ENCODE assay signal across 17 cellular contexts in the genomic region with DNA sequence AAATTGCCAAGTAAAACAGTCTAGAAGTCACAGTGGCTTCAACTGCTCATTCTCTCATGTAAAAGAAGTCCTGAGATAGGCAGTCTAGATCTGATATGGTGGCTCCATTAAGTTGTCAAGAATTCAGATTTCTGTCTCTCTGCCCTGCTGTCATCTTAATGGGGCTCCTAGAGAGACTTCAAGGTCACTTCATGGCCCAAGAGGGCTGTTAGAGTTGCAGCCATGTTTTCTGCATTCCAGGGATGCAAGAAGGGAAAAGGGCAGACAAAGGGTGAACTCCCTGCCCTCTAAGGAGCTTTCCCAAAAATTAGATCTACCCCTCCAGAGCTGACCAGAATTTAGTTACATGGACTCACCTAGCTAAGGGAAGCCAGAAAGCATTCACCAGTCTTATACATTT. TPM values are rescaled to one million over a fixed set of nuclear protein-coding genes. Genes with fewer than 3 reads are reported as not detected.
DNase-seq lines count a peak whose midpoint lies in the region; ATAC-seq and TF ChIP-seq lines count a peak whose summit lies in the region.
"Had no signal": no experiment of that assay in that cellular context is flagged by ENCODE, and none has a peak within 500 bp of the region (broad histone marks: within the 10 kb centered on the region; RNA-seq: fewer than 3 reads in every experiment).

No MANE protein-coding gene starts in this region.

- ATAC-seq in GM18502 (IDR thresholded peaks at IDR 0.05; ENCODE audit: poor library complexity, unreplicated experiment) (no peak), HG03457 (IDR thresholded peaks at IDR 0.05; ENCODE audit: unreplicated experiment) (no peak)
- ATAC-seq: effector memory CD8-positive, alpha-beta T cell; stimulated activated naive CD8-positive, alpha-beta T cell treated with anti-CD3 and anti-CD28 coated beads, Interleukin-15, Interleukin-2, amounts not matched to agents 100 U/mL and 50 U/mL, for 24 hours; T-cell had no signal

- H3K36me3 ChIP-seq in MM.1S (replicated peaks; ENCODE audit: insufficient read depth, low read length) (peaks cover 7% of the 10 kb centered on the region; the same call in 1 of the 2 replicates), adrenal gland (replicated peaks in 1 of 2) (peaks cover 0 to 8% of the 10 kb centered on the region in 2 donors)

- no peak overlapping the region for H3K4me2 ChIP-seq in MM.1S (ENCODE audit: low read depth, low read length)

- H3K27ac Mint-ChIP-seq in immature natural killer cell, result peak overlapping the region in 5 of 6 donors; percentile 1 to 76 (median 56)
- H3K27ac Mint-ChIP-seq: activated CD4-positive, alpha-beta memory T cell treated with anti-CD3 and anti-CD28 coated beads, Interleukin-2, amount 10 ng/mL, durations not matched to agents 7 days and 5 days; activated naive CD4-positive, alpha-beta T cell treated with anti-CD3 and anti-CD28 coated beads, Interleukin-2, amount 50 U/mL, for 24 hours; T-cell had no signal

- H3K4me3 ChIP-seq in MM.1S (ENCODE audit: low read length), result no peak overlapping the region
- H3K4me3 ChIP-seq in adrenal gland, result no peak overlapping the region

- H3K27ac ChIP-seq in MM.1S (ENCODE audit: low read length) (peak overlapping the region; percentile 98), adrenal gland (peak overlapping the region in 3 of 5 donors; percentile 49 to 79 (median 71)), substantia nigra (ENCODE audit: low read depth, low read length, poor library complexity, severe bottlenecking) (peak overlapping the region; percentile 75)
- H3K27ac ChIP-seq: WERI-Rb-1 had no signal

- DNase-seq in MM.1S (no peak), adrenal gland (no peak), immature natural killer cell (no peak), substantia nigra (lab: John Stamatoyannopoulos, UW) (no peak), NCI-H2029 treated with DMSO at 0.1 percent for 48 hours (lab: John Stamatoyannopoulos, UW) (no peak)
- DNase-seq: activated CD4-positive, alpha-beta memory T cell treated with anti-CD3 and anti-CD28 coated beads, Interleukin-2, amount 10 ng/mL, durations not matched to agents 7 days and 5 days; activated T-cell treated with anti-CD3 and anti-CD28 coated beads, Interleukin-2, amount 50 U/mL, for 48 hours; effector memory CD8-positive, alpha-beta T cell; NCI-H1436; NCI-H226; NK-92 treated with Interleukin-12 subunit alpha and Interleukin-12 subunit beta, amount 100 ng/mL, for 24 hours; stimulated activated naive CD8-positive, alpha-beta T cell treated with anti-CD3 and anti-CD28 coated beads, Interleukin-15, Interleukin-2, amounts not matched to agents 100 U/mL and 50 U/mL, for 24 hours; T-cell; WERI-Rb-1 had no signal

- peaks cover 64 to 94% of the 10 kb centered on the region in 2 donors for H3K4me1 Mint-ChIP-seq in immature natural killer cell

- H3K4me3 Mint-ChIP-seq in immature natural killer cell, result no peak overlapping the region
- H3K4me3 Mint-ChIP-seq: activated CD4-positive, alpha-beta memory T cell treated with anti-CD3 and anti-CD28 coated beads, Interleukin-2, amount 10 ng/mL, durations not matched to agents 7 days and 5 days; activated naive CD4-positive, alpha-beta T cell treated with anti-CD3 and anti-CD28 coated beads, Interleukin-2, amount 50 U/mL, for 24 hours; effector memory CD8-positive, alpha-beta T cell; T-cell had no signal

- intact Hi-C loops in adrenal gland (cut with DNase I), result no loop called here

- H3K27me3 Mint-ChIP-seq in immature natural killer cell (ENCODE audit: low read depth in 3 of 3), result peaks cover 0 to 2% (median 1%) of the 10 kb centered on the region in 3 donors
- H3K27me3 Mint-ChIP-seq: activated CD4-positive, alpha-beta memory T cell treated with anti-CD3 and anti-CD28 coated beads, Interleukin-2, amount 10 ng/mL, durations not matched to agents 7 days and 5 days; activated naive CD4-positive, alpha-beta T cell treated with anti-CD3 and anti-CD28 coated beads, Interleukin-2, amount 50 U/mL, for 24 hours; effector memory CD8-positive, alpha-beta T cell; T-cell had no signal

- peaks cover 66% of the 10 kb centered on the region for H3K79me2 ChIP-seq in MM.1S (ENCODE audit: low read length)

- H3K9me3 ChIP-seq in MM.1S (replicated peaks; ENCODE audit: insufficient read depth, low read length), result no peaks in the 10 kb centered on the region
- no peaks in the 10 kb centered on the region for H3K9me3 ChIP-seq in adrenal gland (replicated peaks in 1 of 3)

- H2AFZ ChIP-seq in MM.1S (ENCODE audit: low read length), result no peak overlapping the region

- H3K9me2 ChIP-seq in MM.1S (replicated peaks; ENCODE audit: insufficient read depth, low read length), result no peaks in the 10 kb centered on the region

- TF ChIP-seq CTCF in MM.1S (IDR thresholded peaks at IDR 0.05; ENCODE audit: low read length) (no peak), adrenal gland (IDR thresholded peaks at IDR 0.05) (no peak)

- H3K27me3 ChIP-seq in MM.1S (replicated peaks; ENCODE audit: insufficient read depth, low read length) (no peaks in the 10 kb centered on the region), adrenal gland (no peaks in the 10 kb centered on the region)

- H3K9me3 Mint-ChIP-seq in immature natural killer cell, result no peaks in the 10 kb centered on the region
- H3K9me3 Mint-ChIP-seq: activated CD4-positive, alpha-beta memory T cell treated with anti-CD3 and anti-CD28 coated beads, Interleukin-2, amount 10 ng/mL, durations not matched to agents 7 days and 5 days; activated naive CD4-positive, alpha-beta T cell treated with anti-CD3 and anti-CD28 coated beads, Interleukin-2, amount 50 U/mL, for 24 hours; effector memory CD8-positive, alpha-beta T cell; T-cell had no signal

- H3K9ac ChIP-seq in MM.1S (ENCODE audit: low read length), result no peak overlapping the region

- peaks cover 56% of the 10 kb centered on the region for H3F3A ChIP-seq in MM.1S (ENCODE audit: insufficient read depth, low read length)

- peaks cover 2 to 27% (median 18%) of the 10 kb centered on the region in 3 donors for H3K36me3 Mint-ChIP-seq in immature natural killer cell

- H4K20me1 ChIP-seq in MM.1S (ENCODE audit: insufficient read depth, low read length), result no peaks in the 10 kb centered on the region

- peaks cover 64% of the 10 kb centered on the region for H3K4me1 ChIP-seq in MM.1S (ENCODE audit: low read length)
- H3K4me1 ChIP-seq in adrenal gland (replicated peaks in 1 of 2), result peaks cover 26 to 70% of the 10 kb centered on the region in 2 donors

- no peak for TF ChIP-seq POLR2A in adrenal gland (IDR thresholded peaks at IDR 0.05)

RNA-seq across cellular contexts. Expression of a gene that starts 23.1 kb away (rescaled TPM):
- 100 to 1,000 TPM; 116 to 316 (median 173) TPM for total RNA-seq in adrenal gland
- polyA plus RNA-seq in adrenal gland (10 to 100 TPM in 1 of 3 donors, 1 to 10 TPM in 2; 5.6 to 71.0 (median 9.7) TPM), immature natural killer cell (10 to 100 TPM; 26.9 to 70.6 (median 33.1) TPM)
